8 cellular contexts compared by ENCODE assay signal in the genomic region with DNA sequence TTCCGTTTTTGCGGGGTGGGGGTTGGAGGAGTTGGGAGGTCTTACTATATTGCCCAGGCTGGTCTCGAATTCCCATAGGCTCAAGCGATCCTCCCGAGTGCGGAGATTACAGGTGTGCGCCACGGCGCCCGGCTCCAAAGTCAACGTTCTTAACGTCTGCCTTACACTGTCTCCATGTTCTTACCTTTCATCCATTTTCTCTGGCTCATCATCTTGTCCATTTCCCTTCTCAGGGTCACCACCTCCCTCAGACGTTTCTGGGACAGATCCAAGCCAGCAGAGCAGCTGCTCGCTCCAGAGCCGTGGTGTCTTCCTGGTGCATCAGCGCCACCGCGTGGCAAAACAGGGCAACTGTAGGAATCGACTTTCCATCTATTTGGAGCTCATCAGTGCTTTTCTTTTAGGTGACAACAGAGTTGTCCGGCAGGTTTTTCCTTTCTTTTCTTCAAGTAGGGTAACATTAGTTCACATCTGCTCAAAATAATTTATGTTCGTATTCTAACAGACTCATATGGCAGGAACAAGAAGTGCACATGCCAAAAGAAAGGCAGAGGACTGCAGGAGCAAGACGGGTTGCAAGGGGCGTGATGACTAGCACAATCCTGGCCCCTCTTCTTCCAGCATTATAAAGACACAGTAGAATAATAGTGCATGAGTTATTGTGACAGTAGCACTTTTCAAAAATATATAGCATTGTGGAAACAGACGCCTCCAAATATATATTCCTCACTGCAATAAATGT.
DNase-seq lines count a peak whose midpoint lies in the region; ATAC-seq and TF ChIP-seq lines count a peak whose summit lies in the region.

No MANE protein-coding gene starts in this region.

- peak overlapping the region; percentile 94 for H3K4me2 ChIP-seq in OCI-LY3 (ENCODE audit: low read length)

- peak; percentile 82 for ATAC-seq in GM19468 (IDR thresholded peaks at IDR 0.05; ENCODE audit: extremely low read depth, unreplicated experiment)

- peak overlapping the region; percentile 48 for H3K9ac ChIP-seq in OCI-LY3 (ENCODE audit: low read length)

- H2AFZ ChIP-seq in OCI-LY3 (ENCODE audit: low read depth, low read length) = peak overlapping the region; percentile 88

- H3K4me3 ChIP-seq in HL-60 (replicated peaks; ENCODE audit: insufficient read depth, low read length) = no peak overlapping the region
- H3K4me3 ChIP-seq in OCI-LY3 (ENCODE audit: low read length) = peak overlapping the region; percentile 80
- peak overlapping the region; percentile 39 for H3K4me3 ChIP-seq in epithelial cell of proximal tubule (ENCODE audit: low read depth, low read length)
- peak overlapping the region; percentile 3 for H3K4me3 ChIP-seq in mononuclear cell (ENCODE audit: low read length)

- peak; percentile 83 for TF ChIP-seq CTCF in HL-60 (IDR thresholded peaks at IDR 0.05; ENCODE audit: insufficient read depth, low read length)
- peak; percentile 99 for TF ChIP-seq CTCF in OCI-LY3 (IDR thresholded peaks at IDR 0.05; ENCODE audit: low read depth, low read length)
- TF ChIP-seq CTCF in epithelial cell of proximal tubule (conservative IDR thresholded peaks at IDR 0.05; ENCODE audit: low read depth, low read length) = peak; percentile 96

- H3K27ac ChIP-seq in HL-60 (replicated peaks) = no peak overlapping the region
- no peak overlapping the region for H3K27ac ChIP-seq in OCI-LY3 (ENCODE audit: low read length)

- H3K27me3 ChIP-seq in HL-60 (ENCODE audit: insufficient read depth, poor library complexity, severe bottlenecking) = no peaks in the 10 kb centered on the region
- peaks cover 8% of the 10 kb centered on the region for H3K27me3 ChIP-seq in OCI-LY3 (ENCODE audit: low read depth, low read length)
- H3K27me3 ChIP-seq in mononuclear cell (ENCODE audit: insufficient read depth, low read length) = no peaks in the 10 kb centered on the region

- H3K4me1 ChIP-seq in OCI-LY3 (ENCODE audit: low read length) (peaks cover 5% of the 10 kb centered on the region), mononuclear cell (ENCODE audit: insufficient read depth, low read length) (peaks cover 7% of the 10 kb centered on the region)

- H4K20me1 ChIP-seq in OCI-LY3 (ENCODE audit: insufficient read depth, low read length) = no peaks in the 10 kb centered on the region

- no peaks in the 10 kb centered on the region for H3K79me2 ChIP-seq in OCI-LY3 (ENCODE audit: low read length)

- H3K9me3 ChIP-seq in OCI-LY3 (ENCODE audit: insufficient read depth, low read length) (no peaks in the 10 kb centered on the region), mononuclear cell (ENCODE audit: low read depth, low read length) (no peaks in the 10 kb centered on the region)

- no peaks in the 10 kb centered on the region for H3K36me3 ChIP-seq in OCI-LY3 (replicated peaks; ENCODE audit: low read depth, low read length)

- DNase-seq in COR-L47 (lab: John Stamatoyannopoulos, UW) (peak; percentile 63), HL-60 (ENCODE audit: low read depth in 1 of 2, low spot score in 1 of 2) (peak; percentile 29 to 78), activated T-cell treated with anti-CD3 and anti-CD28 coated beads for 24 hours (ENCODE audit: low read depth) (peak; percentile 62), epithelial cell of proximal tubule (ENCODE audit: low read depth) (peak; percentile 29)
- DNase-seq in stimulated activated CD8-positive, alpha-beta memory T cell treated with anti-CD3 and anti-CD28 coated beads, Interleukin-2, amount 100 ng/mL, for 1 hour (ENCODE audit: low read depth in 2 of 2) = peak; percentile 48 to 55
